ENCODE assay signal across 25 cellular contexts in genomic region chr20:8912731-8913130, GRCh38.
"Had no signal": no experiment of that assay in that cellular context is flagged by ENCODE, and none has a peak within 500 bp of the region (broad histone marks: within the 10 kb centered on the region; RNA-seq: fewer than 3 reads in every experiment).

No MANE protein-coding gene starts in this region.

- H3K27ac ChIP-seq: epithelial cell of prostate, gastroesophageal sphincter, heart left ventricle, right lobe of liver, skin epidermis, tibial artery had no signal

- H3K36me3 Mint-ChIP-seq: activated naive CD8-positive, alpha-beta T cell had no signal

- H3K27me3 ChIP-seq: gastroesophageal sphincter, heart left ventricle, right lobe of liver, tibial artery had no signal

- H3K4me1 Mint-ChIP-seq: activated B cell treated with CpG ODN at 0.5 μM for 24 hours; activated CD4-positive, alpha-beta T cell treated with anti-CD3 and anti-CD28 coated beads for 36 hours; central memory CD8-positive, alpha-beta T cell had no signal

- ATAC-seq: activated CD4-positive, alpha-beta T cell treated with anti-CD3 and anti-CD28 coated beads for 36 hours; activated T-cell treated with anti-CD3 and anti-CD28 coated beads, Interleukin-2, amount 50 U/mL, for 4 hours; gastroesophageal sphincter; heart left ventricle; left cardiac atrium; right lobe of liver had no signal

- H3K36me3 ChIP-seq: gastroesophageal sphincter, heart left ventricle, right lobe of liver, tibial artery had no signal

- H3K4me1 ChIP-seq: gastroesophageal sphincter, heart left ventricle, right lobe of liver, tibial artery had no signal

- H3K4me3 ChIP-seq: gastroesophageal sphincter, heart left ventricle, right lobe of liver, skin epidermis, tibial artery had no signal

- DNase-seq: activated B cell treated with CpG ODN at 0.5 μM for 24 hours; activated CD4-positive, alpha-beta T cell treated with anti-CD3 and anti-CD28 coated beads for 36 hours; activated CD4-positive, alpha-beta T cell treated with anti-CD3 and anti-CD28 coated beads, Interleukin-2, amount 50 U/mL, for 4 hours; activated CD8-positive, alpha-beta memory T cell treated with anti-CD3 and anti-CD28 coated beads for 24 hours; activated CD8-positive, alpha-beta memory T cell treated with anti-CD3 and anti-CD28 coated beads, Interleukin-2, amount 50 U/mL, for 4 hours; activated naive CD4-positive, alpha-beta T cell; activated T-cell treated with anti-CD3 and anti-CD28 coated beads, Interleukin-2, amount 50 U/mL, for 4 hours; cortex of kidney; heart left ventricle; islet precursor cell; left cardiac atrium; nephron progenitor cell; nucleus accumbens; right lobe of liver; stimulated activated CD4-positive, alpha-beta T cell treated with anti-CD3 and anti-CD28 coated beads, Interleukin-1b, Interleukin-23, amount 100 ng/mL, for 48 hours; substantia nigra; T-helper 9 cell; tibial artery had no signal

- H3K4me3 Mint-ChIP-seq: activated B cell treated with CpG ODN at 0.5 μM for 24 hours; activated CD4-positive, alpha-beta T cell treated with anti-CD3 and anti-CD28 coated beads for 36 hours; activated naive CD8-positive, alpha-beta T cell; activated T-cell treated with anti-CD3 and anti-CD28 coated beads, Interleukin-2, amount 50 U/mL, for 4 hours; central memory CD8-positive, alpha-beta T cell; nephron progenitor cell; stimulated activated naive CD8-positive, alpha-beta T cell treated with anti-CD3 and anti-CD28 coated beads, Interleukin-15, Interleukin-2, amounts not matched to agents 100 ng/mL and 50 ng/mL, for 24 hours had no signal

- H3K9me3 ChIP-seq: gastroesophageal sphincter, right lobe of liver, tibial artery had no signal

- H3K27me3 Mint-ChIP-seq: activated B cell treated with CpG ODN at 0.5 μM for 24 hours; activated CD4-positive, alpha-beta T cell treated with anti-CD3 and anti-CD28 coated beads for 36 hours; activated naive CD8-positive, alpha-beta T cell; central memory CD8-positive, alpha-beta T cell; stimulated activated naive CD8-positive, alpha-beta T cell treated with anti-CD3 and anti-CD28 coated beads, Interleukin-15, Interleukin-2, amounts not matched to agents 100 ng/mL and 50 ng/mL, for 24 hours had no signal

- H3K27ac Mint-ChIP-seq: activated B cell treated with CpG ODN at 0.5 μM for 24 hours; activated CD4-positive, alpha-beta T cell treated with anti-CD3 and anti-CD28 coated beads for 36 hours; activated naive CD8-positive, alpha-beta T cell; activated T-helper 2 cell treated with anti-CD3 and anti-CD28 coated beads, Interferon-gamma antibody, Interleukin-2, Interleukin-4, amounts not matched to agents 10 μg/mL and 5 μg/mL and 100 μg/mL, durations not matched to agents 14 hours and 24 hours and 36 hours; nephron progenitor cell; stimulated activated naive CD8-positive, alpha-beta T cell treated with anti-CD3 and anti-CD28 coated beads, Interleukin-15, Interleukin-2, amounts not matched to agents 100 ng/mL and 50 ng/mL, for 24 hours had no signal
